ENCODE assay signal across 1 cellular context in genomic region chr4:154989511-154989910, GRCh38.
TF ChIP-seq lines count a peak whose summit lies in the region.

No MANE protein-coding gene starts in this region.

TF ChIP-seq in H1, 55 proteins besides CTCF, POLR2A, EP300 and RAD21 (continued from another document):
- TF ChIP-seq CHD7 (IDR thresholded peaks at IDR 0.05; ENCODE audit: insufficient replicate concordance, low read length) (no peak), CBX8 (IDR thresholded peaks at IDR 0.05; ENCODE audit: borderline replicate concordance, low read depth, low read length) (no peak), CEBPB (IDR thresholded peaks at IDR 0.05; ENCODE audit: low read depth, low read length) (no peak), FOSL1 (IDR thresholded peaks at IDR 0.05; ENCODE audit: insufficient read depth, low read depth, low read length) (no peak), RXRA (IDR thresholded peaks at IDR 0.05; ENCODE audit: insufficient read depth, low read depth, low read length) (no peak), BRCA1 (IDR thresholded peaks at IDR 0.05; ENCODE audit: low read depth, low read length) (no peak), BACH1 (IDR thresholded peaks at IDR 0.05; ENCODE audit: low read length) (no peak), SP1 (IDR thresholded peaks at IDR 0.05; ENCODE audit: low read depth, low read length) (no peak), SUZ12 (IDR thresholded peaks at IDR 0.05; ENCODE audit: low read length) (no peak), BCL11A (IDR thresholded peaks at IDR 0.05; ENCODE audit: low read depth in 2 of 2, low read length in 2 of 2) (no peak), POLR2AphosphoS5 (IDR thresholded peaks at IDR 0.05; ENCODE audit: low read depth, low read length) (no peak), PHF8 (conservative IDR thresholded peaks at IDR 0.05; ENCODE audit: low read depth, low read length) (no peak), RNF2 (IDR thresholded peaks at IDR 0.05; ENCODE audit: borderline replicate concordance, low read depth, low read length, missing control alignments, poor library complexity, severe bottlenecking) (no peak), CBX5 (IDR thresholded peaks at IDR 0.05; ENCODE audit: low read depth, low read length) (no peak), POU5F1 (IDR thresholded peaks at IDR 0.05; ENCODE audit: low read depth, low read length) (no peak)
- TF ChIP-seq, protein P1, sequence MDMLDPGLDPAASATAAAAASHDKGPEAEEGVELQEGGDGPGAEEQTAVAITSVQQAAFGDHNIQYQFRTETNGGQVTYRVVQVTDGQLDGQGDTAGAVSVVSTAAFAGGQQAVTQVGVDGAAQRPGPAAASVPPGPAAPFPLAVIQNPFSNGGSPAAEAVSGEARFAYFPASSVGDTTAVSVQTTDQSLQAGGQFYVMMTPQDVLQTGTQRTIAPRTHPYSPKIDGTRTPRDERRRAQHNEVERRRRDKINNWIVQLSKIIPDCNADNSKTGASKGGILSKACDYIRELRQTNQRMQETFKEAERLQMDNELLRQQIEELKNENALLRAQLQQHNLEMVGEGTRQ (IDR thresholded peaks at IDR 0.05; ENCODE audit: low read length): no peak
